In the genomic region with DNA sequence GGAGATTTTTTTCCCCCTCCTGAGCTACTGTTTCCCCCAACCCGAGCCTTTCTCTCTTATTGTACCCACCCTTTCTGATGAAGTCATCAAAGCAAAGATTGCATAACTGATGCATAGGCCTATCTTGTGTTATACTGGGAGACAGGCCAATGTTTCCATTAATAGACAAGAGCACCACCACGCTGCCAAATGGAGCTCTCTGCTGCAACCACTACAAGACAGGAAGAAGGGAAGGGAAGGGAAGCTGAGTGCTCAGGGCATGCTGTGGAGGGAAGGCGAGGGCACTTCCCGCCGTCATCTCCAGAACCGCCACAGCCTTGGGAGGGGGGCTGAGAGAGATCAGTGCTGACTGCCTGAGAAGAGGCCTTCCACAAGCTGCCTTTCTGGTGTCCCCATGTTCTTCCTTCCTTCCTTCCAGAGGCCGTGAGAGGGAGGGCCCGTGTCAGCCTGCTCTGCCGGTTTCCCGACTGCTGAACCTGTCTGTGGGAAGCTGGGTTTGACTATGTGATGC, we compare ENCODE assay signal across 9 cellular contexts.
DNase-seq lines count a peak whose midpoint lies in the region; ATAC-seq, FAIRE-seq and TF ChIP-seq lines count a peak whose summit lies in the region.
"Had no signal": no experiment of that assay in that cellular context is flagged by ENCODE, and none has a peak within 500 bp of the region (broad histone marks: within the 10 kb centered on the region; RNA-seq: fewer than 3 reads in every experiment).

No MANE protein-coding gene starts in this region.

- no peak overlapping the region for H3K4me3 ChIP-seq in astrocyte (ENCODE audit: insufficient read depth, low read depth, low read length)
- no peak overlapping the region for H3K4me3 ChIP-seq in spleen

- H3K27me3 ChIP-seq in astrocyte (ENCODE audit: insufficient read depth, low read length) (no peaks in the 10 kb centered on the region), spleen (replicated peaks in 1 of 7) (peaks cover 0 to 13% (median 3%) of the 10 kb centered on the region in 7 donors)

- no peaks in the 10 kb centered on the region for H3K9me3 Mint-ChIP-seq in astrocyte (ENCODE audit: unreplicated experiment)

- no peak overlapping the region for H3K4me3 Mint-ChIP-seq in astrocyte (ENCODE audit: unreplicated experiment)

- intact Hi-C loops in spleen (cut with DNase I; ENCODE audit: low total_unique reads), result no loop called here

- no peaks in the 10 kb centered on the region for H3K9me3 ChIP-seq in astrocyte (ENCODE audit: insufficient read depth, low read depth, low read length)
- no peaks in the 10 kb centered on the region for H3K9me3 ChIP-seq in spleen

- H3K27me3 Mint-ChIP-seq in astrocyte (ENCODE audit: low read depth, unreplicated experiment), result no peaks in the 10 kb centered on the region

- H2AFZ ChIP-seq in astrocyte (ENCODE audit: low read depth, low read length), result no peak overlapping the region

- H3K36me3 ChIP-seq in astrocyte (ENCODE audit: insufficient read depth, low read length) (no peaks in the 10 kb centered on the region), spleen (no peaks in the 10 kb centered on the region)

- whole genome bisulfite sequencing in spleen, 5 donors, result 14 to 31% (median 20%) methylated on average over 9 to 10 of the region's 10 CpGs

- H3K27ac Mint-ChIP-seq in astrocyte (ENCODE audit: unreplicated experiment), result peak overlapping the region; percentile 29

- FAIRE-seq in astrocyte (lab: Jason Lieb, UNC), result no peak
- FAIRE-seq: GM18507 had no signal

- DNase-seq in C1 segment of cervical spinal cord (lab: John Stamatoyannopoulos, UW) (peak in 11 of 14 donors; percentile 33 to 95 (median 55)), NCI-H1694 (lab: John Stamatoyannopoulos, UW) (peak; percentile 75), astrocyte (ENCODE audit: low read depth) (peak; percentile 93), hypothalamus (lab: John Stamatoyannopoulos, UW) (peak in 42 of 51 donors; percentile 9 to 67 (median 38)), spleen (no peak)

- H3K9ac ChIP-seq in astrocyte (ENCODE audit: low read length), result no peak overlapping the region

- H3K4me1 ChIP-seq in astrocyte (ENCODE audit: insufficient read depth, low read length) (peaks cover 15% of the 10 kb centered on the region), spleen (peaks cover 5 to 59% (median 33%) of the 10 kb centered on the region in 6 donors)

- ATAC-seq in GM19395 (IDR thresholded peaks at IDR 0.05; ENCODE audit: unreplicated experiment) (no peak), HG03039 (IDR thresholded peaks at IDR 0.05; ENCODE audit: unreplicated experiment) (no peak), GM21737 (IDR thresholded peaks at IDR 0.05; ENCODE audit: unreplicated experiment) (no peak)

- peak overlapping the region; percentile 35 for H3K4me2 ChIP-seq in astrocyte (ENCODE audit: low read length)

- H3K4me1 Mint-ChIP-seq in astrocyte (ENCODE audit: low read depth, unreplicated experiment), result peaks cover 19% of the 10 kb centered on the region

- TF ChIP-seq POLR2A in spleen (IDR thresholded peaks at IDR 0.05), result no peak

- H4K20me1 ChIP-seq in astrocyte (ENCODE audit: insufficient read depth, low read length), result no peaks in the 10 kb centered on the region

- peak; percentile 4 for TF ChIP-seq CTCF in astrocyte (IDR thresholded peaks at IDR 0.05; ENCODE audit: insufficient read depth, low read depth, low read length)
- TF ChIP-seq CTCF in spleen (IDR thresholded peaks at IDR 0.05 in 8 of 11, conservative IDR thresholded peaks at IDR 0.05 in 3 of 11), result peak in 3 of 11 experiments; percentile 17 to 40 (median 24)

- no peaks in the 10 kb centered on the region for H3K79me2 ChIP-seq in astrocyte (ENCODE audit: insufficient read depth, low read length)

- H3K27ac ChIP-seq in astrocyte (ENCODE audit: low read depth, low read length) (no peak overlapping the region), spleen (peak overlapping the region; percentile 28 to 84 (median 74))

- no peaks in the 10 kb centered on the region for H3K36me3 Mint-ChIP-seq in astrocyte (ENCODE audit: low read depth, unreplicated experiment)
